In the genomic region with DNA sequence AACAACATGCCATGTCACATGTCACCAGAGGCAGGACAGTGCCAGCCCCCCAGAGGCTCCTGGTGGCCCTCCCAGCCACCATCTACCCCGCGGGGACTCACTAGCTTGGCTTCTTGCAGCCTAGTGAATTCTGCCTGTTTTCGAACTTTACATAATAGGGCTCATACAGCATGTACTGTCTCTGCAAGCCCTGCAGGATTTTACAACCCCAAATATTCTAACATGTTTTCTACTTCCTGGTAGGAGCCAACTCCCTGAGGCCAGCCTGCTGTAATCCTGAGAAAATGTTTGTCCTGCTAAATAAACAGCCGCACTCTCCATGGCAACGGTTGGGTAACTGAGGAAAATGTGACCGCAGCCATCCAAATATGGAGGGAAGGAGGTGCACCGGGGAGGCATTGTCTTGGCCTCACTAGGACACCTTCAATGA, we compare ENCODE assay signal across 8 cellular contexts. TPM values are rescaled to one million over a fixed set of nuclear protein-coding genes. Genes with fewer than 3 reads are reported as not detected.
DNase-seq lines count a peak whose midpoint lies in the region; ATAC-seq and TF ChIP-seq lines count a peak whose summit lies in the region.

No MANE protein-coding gene starts in this region.

- WGBS in mesodermal cell (ENCODE audit: insufficient coverage in 2 of 2), 2 experiments, result 51 to 58% methylated on average over 6 to 7 of the region's 7 CpGs

- in situ Hi-C loops in KBM-7 (cut with MboI; ENCODE audit: low pct_unique_long_range_greater_than_20kb, low sequenced_read_pairs), result no loop called here

- DNase-seq in AG09319 (ENCODE audit: extremely low read depth, low read depth) (peak; percentile 98), NCI-H2107 (lab: John Stamatoyannopoulos, UW) (peak; percentile 78), ecto neural progenitor cell (ENCODE audit: low spot score) (peak; percentile 76), KBM-7 (no peak), germinal center (ENCODE audit: low spot score) (no peak)

- no peaks in the 10 kb centered on the region for H3K36me3 ChIP-seq in mesodermal cell (ENCODE audit: control insufficient read depth, insufficient read depth, low read length)

- no peak for TF ChIP-seq CTCF in AG09319 (IDR thresholded peaks at IDR 0.05; ENCODE audit: low read depth, low read length)

- no peak overlapping the region for H3K4me3 ChIP-seq in mesodermal cell (ENCODE audit: extremely low read depth, insufficient read depth, low read length, poor library complexity, severe bottlenecking)

- H3K9me3 ChIP-seq in mesodermal cell (ENCODE audit: control insufficient read depth, low read length), result no peaks in the 10 kb centered on the region

- H3K4me1 ChIP-seq in mesodermal cell (ENCODE audit: control insufficient read depth, insufficient read depth, low read length, poor library complexity, severe bottlenecking), result peaks cover 34% of the 10 kb centered on the region

- ATAC-seq in HG03378 (IDR thresholded peaks at IDR 0.05; ENCODE audit: unreplicated experiment) (no peak), GM21447 (IDR thresholded peaks at IDR 0.05; ENCODE audit: unreplicated experiment) (no peak)

- peak overlapping the region; percentile 93 for H3K27ac ChIP-seq in mesodermal cell (ENCODE audit: low read depth, low read length, severe bottlenecking)

RNA-seq across cellular contexts. Expression of a gene that starts 2.7 kb away (rescaled TPM):
- 2.6 TPM for polyA plus RNA-seq in mesodermal cell (2013, experiment 1 of 2)
- 3.0 TPM for polyA plus RNA-seq in mesodermal cell (2013, experiment 2 of 2)

RNA-seq across cellular contexts. Expression of a gene that starts 34.6 kb away (rescaled TPM):
- polyA plus RNA-seq in mesodermal cell (2013, experiment 1 of 2), result 13.5 TPM
- polyA plus RNA-seq in mesodermal cell (2013, experiment 2 of 2), result 11.0 TPM

RNA-seq across cellular contexts. Expression of a gene that starts 45.8 kb away (rescaled TPM):
- 12.4 TPM for polyA plus RNA-seq in mesodermal cell (2013, experiment 1 of 2)
- polyA plus RNA-seq in mesodermal cell (2013, experiment 2 of 2), result 10.9 TPM

Comparison
In these comparisons a context has a peak if more than half of its experiments do, and no peak if none do; other contexts are left out.
1. DNase-seq: peak in AG09319 (single experiment), NCI-H2107 (single experiment) and ecto neural progenitor cell (single experiment); none in KBM-7 (single experiment) and germinal center (single experiment).